8 cellular contexts compared by ENCODE assay signal in genomic region chr10:127612-128432, GRCh38. TPM values are rescaled to one million over a fixed set of nuclear protein-coding genes. Genes with fewer than 3 reads are reported as not detected.
DNase-seq lines count a peak whose midpoint lies in the region; ATAC-seq and TF ChIP-seq lines count a peak whose summit lies in the region.

No MANE protein-coding gene starts in this region.

- no peak overlapping the region for H3K4me3 ChIP-seq in left lung

- H3K4me3 Mint-ChIP-seq in nephron progenitor cell: no peak overlapping the region

- H3K27me3 Mint-ChIP-seq in nephron progenitor cell (ENCODE audit: low read depth, poor library complexity): peaks cover 5% of the 10 kb centered on the region

- peaks cover 5% of the 10 kb centered on the region for H3K36me3 Mint-ChIP-seq in nephron progenitor cell (ENCODE audit: low read depth)

- peak; percentile 55 for ATAC-seq in GM18499 (IDR thresholded peaks at IDR 0.05; ENCODE audit: insufficient read depth, unreplicated experiment)
- peak; percentile 81 for ATAC-seq in HG02678 (IDR thresholded peaks at IDR 0.05; ENCODE audit: unreplicated experiment)
- ATAC-seq in left lung: peak; percentile 38
- no peak for ATAC-seq in foreskin keratinocyte
- ATAC-seq in HG02610 (IDR thresholded peaks at IDR 0.05; ENCODE audit: unreplicated experiment): no peak

- H3K4me1 Mint-ChIP-seq in nephron progenitor cell: peaks cover 22% of the 10 kb centered on the region

- H3K9me3 Mint-ChIP-seq in nephron progenitor cell: peaks cover 27% of the 10 kb centered on the region

- no peaks in the 10 kb centered on the region for H3K36me3 ChIP-seq in left lung

- peak; percentile 86 for DNase-seq in SIG-M5 treated with dmso at 0.1 percent for 504 hours (lab: John Stamatoyannopoulos, UW; ENCODE audit: unreplicated experiment)
- DNase-seq in left lung: no peak
- DNase-seq in foreskin keratinocyte: no peak
- DNase-seq in epidermal melanocyte (ENCODE audit: insufficient read length, low spot score): no peak
- DNase-seq in nephron progenitor cell: no peak

- H3K4me1 ChIP-seq in left lung: peaks cover 0 to 11% of the 10 kb centered on the region in 2 donors
- no peaks in the 10 kb centered on the region for H3K4me1 ChIP-seq in foreskin keratinocyte

- peaks cover 0 to 5% of the 10 kb centered on the region in 2 donors for H3K27me3 ChIP-seq in left lung
- H3K27me3 ChIP-seq in foreskin keratinocyte: peaks cover under 1% of the 10 kb centered on the region

- H3K9me3 ChIP-seq in left lung: no peaks in the 10 kb centered on the region

- TF ChIP-seq CTCF in left lung (IDR thresholded peaks at IDR 0.05) (no peak), foreskin keratinocyte (conservative IDR thresholded peaks at IDR 0.05) (no peak), nephron progenitor cell (IDR thresholded peaks at IDR 0.05) (no peak)

- intact Hi-C loops in left lung (cut with DNase I): no loop called here

- H3K27ac Mint-ChIP-seq in nephron progenitor cell: no peak overlapping the region

- peak overlapping the region in 1 of 2 donors; percentile 11 for H3K27ac ChIP-seq in left lung
- H3K27ac ChIP-seq in foreskin keratinocyte: no peak overlapping the region

RNA-seq across cellular contexts. Expression of gene ZMYND11, which starts 7.4 kb away (rescaled TPM):
- total RNA-seq in left lung: 10 to 100 TPM; 58.9 to 60.5 TPM
- 40.4 and 41.4 TPM in 2 replicates for total RNA-seq in foreskin keratinocyte
- 11.1 and 13.4 TPM in 2 replicates for polyA plus RNA-seq in foreskin keratinocyte

Comparison
In these comparisons a context has a peak if more than half of its experiments do, and no peak if none do; other contexts are left out.
1. ATAC-seq: peak in GM18499 (single experiment), HG02678 (single experiment) and left lung (single experiment); none in foreskin keratinocyte (single experiment) and HG02610 (single experiment).